8 cellular contexts compared by ENCODE assay signal in genomic region chr2:86368181-86368824, GRCh38. TPM values are rescaled to one million over a fixed set of nuclear protein-coding genes. Genes with fewer than 3 reads are reported as not detected.
A peak's percentile ranks its signal among the peaks of the same experiment; 100 is the strongest.
DNase-seq lines count a peak whose midpoint lies in the region; ATAC-seq and TF ChIP-seq lines count a peak whose summit lies in the region.

No MANE protein-coding gene starts in this region.

- intact Hi-C loops in uterus (cut with DNase I; ENCODE audit: low total_unique reads), result loop anchor here (5.0 kb wide), 1 partner anchor 146 kb away; no protein-coding TSS in a partner anchor

- ATAC-seq in GM19035 (IDR thresholded peaks at IDR 0.05; ENCODE audit: unreplicated experiment) (peak; percentile 53), omental fat pad (ENCODE audit: low FRiP score) (peak; percentile 34), GM21825 (IDR thresholded peaks at IDR 0.05; ENCODE audit: unreplicated experiment) (no peak)

- TF ChIP-seq POLR2A in uterus (IDR thresholded peaks at IDR 0.05), result no peak

- POLR2A ChIA-PET in AG04449 (lab: Yijun Ruan, JAX), result no interaction called here

- no peak overlapping the region for H3K27ac ChIP-seq in uterus

- no peaks in the 10 kb centered on the region for H3K36me3 ChIP-seq in uterus

- no peak overlapping the region for H3K4me3 ChIP-seq in AG04449 (ENCODE audit: low read depth, low read length)
- H3K4me3 ChIP-seq in fibroblast of pulmonary artery (replicated peaks; ENCODE audit: low read depth, low read length), result peak overlapping the region; percentile 2
- H3K4me3 ChIP-seq in uterus, result no peak overlapping the region

- no peaks in the 10 kb centered on the region for H3K27me3 ChIP-seq in uterus

- H3K4me1 ChIP-seq in uterus, result no peaks in the 10 kb centered on the region

- peak; percentile 45 for TF ChIP-seq CTCF in AG04449 (IDR thresholded peaks at IDR 0.05; ENCODE audit: insufficient read depth, low read length, missing control alignments)
- TF ChIP-seq CTCF in fibroblast of pulmonary artery (IDR thresholded peaks at IDR 0.05; ENCODE audit: low read length, missing control alignments), result peak; percentile 54
- TF ChIP-seq CTCF in omental fat pad (IDR thresholded peaks at IDR 0.05), result no peak
- TF ChIP-seq CTCF in uterus (IDR thresholded peaks at IDR 0.05), result peak; percentile 26 to 61 (median 53)

- DNase-seq in AG04449 (ENCODE audit: low read depth, low spot score) (no peak), NCI-H524 (lab: John Stamatoyannopoulos, UW) (peak; percentile 81 to 90), fibroblast of pulmonary artery (ENCODE audit: low read depth) (peak; percentile 47), omental fat pad (ENCODE audit: low spot score) (no peak), uterus (peak; percentile 35 to 37)
- peak; percentile 72 for DNase-seq in activated CD8-positive, alpha-beta memory T cell treated with anti-CD3 and anti-CD28 coated beads, Interleukin-2, amount 50 U/mL, for 48 hours

- CTCF ChIA-PET in AG04449 (lab: Yijun Ruan, JAX), result interaction anchor here (1.4 to 10.9 kb wide), 5 partner anchors 9 to 150 kb away, joined by 3 to 195 read pairs (median 5); no protein-coding TSS in a partner anchor

- no peaks in the 10 kb centered on the region for H3K9me3 ChIP-seq in uterus

RNA-seq across cellular contexts. Expression of gene REEP1, which starts 30.9 kb away (rescaled TPM):
- total RNA-seq in omental fat pad (10 to 100 TPM in 1 of 4 donors, 1 to 10 TPM in 3; 2.5 to 15.4 (median 4.3) TPM), uterus (10 to 100 TPM in 3 of 4 donors, 1 to 10 TPM in 1; 9.7 to 24.5 (median 13.4) TPM)

Comparison
In these comparisons a context has a peak if more than half of its experiments do, and no peak if none do; other contexts are left out.
1. DNase-seq: peak in NCI-H524 (2 of 2), activated CD8-positive, alpha-beta memory T cell treated with anti-CD3 and anti-CD28 coated beads, Interleukin-2, amount 50 U/mL, for 48 hours (single experiment), fibroblast of pulmonary artery (single experiment) and uterus (2 of 2); none in AG04449 (single experiment) and omental fat pad (single experiment).
2. CTCF ChIP-seq: peak in AG04449 (single experiment), fibroblast of pulmonary artery (single experiment) and uterus (4 of 4); none in omental fat pad (0 of 3).